Comparison of ENCODE assay signal across 16 cellular contexts in genomic region chr6:147603392-147604081, GRCh38.
"Had no signal": no experiment of that assay in that cellular context is flagged by ENCODE, and none has a peak within 500 bp of the region (broad histone marks: within the 10 kb centered on the region; RNA-seq: fewer than 3 reads in every experiment).

No MANE protein-coding gene starts in this region.

- DNase-seq: activated CD4-positive, alpha-beta T cell treated with anti-CD3 and anti-CD28 coated beads, Interleukin-2, amount 10 ng/mL, durations not matched to agents 24 days and 14 days; activated CD4-positive, CD25-positive, alpha-beta regulatory T cell; activated CD8-positive, alpha-beta memory T cell treated with anti-CD3 and anti-CD28 coated beads, Interleukin-2, amount 50 U/mL, for 4 hours; activated CD8-positive, alpha-beta T cell treated with anti-CD3 and anti-CD28 coated beads, Interleukin-2, amount 10 ng/mL, durations not matched to agents 7 days and 5 days; activated effector memory CD4-positive, alpha-beta T cell treated with anti-CD3 and anti-CD28 coated beads, Interleukin-2, amount 50 U/mL, for 16 hours; activated T-cell treated with anti-CD3 and anti-CD28 coated beads, Interleukin-2, amount 50 U/mL, for 48 hours; amniotic stem cell; central memory CD4-positive, alpha-beta T cell; effector CD4-positive, alpha-beta T cell; stimulated activated CD4-positive, alpha-beta T cell treated with anti-CD3 and anti-CD28 coated beads, Interleukin-4, amount 100 ng/mL, for 24 hours; stimulated activated naive CD8-positive, alpha-beta T cell treated with anti-CD3 and anti-CD28 coated beads, Interleukin-15, Interleukin-2, amounts not matched to agents 100 U/mL and 50 U/mL, for 24 hours; trophoblast cell had no signal

- H3K36me3 Mint-ChIP-seq: activated naive CD4-positive, alpha-beta T cell treated with anti-CD3 and anti-CD28 coated beads, Interleukin-2, amount 50 U/mL, for 24 hours had no signal

- ATAC-seq: activated CD8-positive, alpha-beta T cell treated with anti-CD3 and anti-CD28 coated beads, Interleukin-2, amount 10 ng/mL, durations not matched to agents 7 days and 5 days; stimulated activated naive CD8-positive, alpha-beta T cell treated with anti-CD3 and anti-CD28 coated beads, Interleukin-15, Interleukin-2, amounts not matched to agents 100 U/mL and 50 U/mL, for 24 hours had no signal

- H3K4me3 Mint-ChIP-seq: activated CD4-positive, alpha-beta T cell treated with anti-CD3 and anti-CD28 coated beads, Interleukin-2, amount 10 ng/mL, durations not matched to agents 24 days and 14 days; activated CD8-positive, alpha-beta T cell treated with anti-CD3 and anti-CD28 coated beads, Interleukin-2, amount 10 ng/mL, durations not matched to agents 7 days and 5 days; activated naive CD4-positive, alpha-beta T cell treated with anti-CD3 and anti-CD28 coated beads, Interleukin-2, amount 50 U/mL, for 24 hours; neural crest cell had no signal

- H3K27ac Mint-ChIP-seq: activated CD4-positive, alpha-beta T cell treated with anti-CD3 and anti-CD28 coated beads, Interleukin-2, amount 10 ng/mL, durations not matched to agents 24 days and 14 days; activated CD8-positive, alpha-beta T cell treated with anti-CD3 and anti-CD28 coated beads, Interleukin-2, amount 10 ng/mL, durations not matched to agents 7 days and 5 days; activated naive CD4-positive, alpha-beta T cell treated with anti-CD3 and anti-CD28 coated beads, Interleukin-2, amount 50 U/mL, for 24 hours had no signal

- H3K4me3 ChIP-seq: coronary artery, skin epidermis had no signal

- H3K4me1 Mint-ChIP-seq: activated CD4-positive, alpha-beta T cell treated with anti-CD3 and anti-CD28 coated beads, Interleukin-2, amount 10 ng/mL, durations not matched to agents 24 days and 14 days; activated naive CD4-positive, alpha-beta T cell treated with anti-CD3 and anti-CD28 coated beads, Interleukin-2, amount 50 U/mL, for 24 hours; neural crest cell had no signal

- H3K27ac ChIP-seq: coronary artery, skin epidermis had no signal

- H3K9me3 Mint-ChIP-seq: activated CD4-positive, alpha-beta T cell treated with anti-CD3 and anti-CD28 coated beads, Interleukin-2, amount 10 ng/mL, durations not matched to agents 24 days and 14 days; activated naive CD4-positive, alpha-beta T cell treated with anti-CD3 and anti-CD28 coated beads, Interleukin-2, amount 50 U/mL, for 24 hours had no signal

- H3K27me3 Mint-ChIP-seq: activated CD4-positive, alpha-beta T cell treated with anti-CD3 and anti-CD28 coated beads, Interleukin-2, amount 10 ng/mL, durations not matched to agents 24 days and 14 days had no signal
